14 cellular contexts compared by ENCODE assay signal in genomic region chr11:75566763-75567279, GRCh38.
"Had no signal": no experiment of that assay in that cellular context is flagged by ENCODE, and none has a peak within 500 bp of the region (broad histone marks: within the 10 kb centered on the region; RNA-seq: fewer than 3 reads in every experiment).

No MANE protein-coding gene starts in this region.

- H3K9me3 ChIP-seq: colonic mucosa, pancreas, thoracic aorta, uterus had no signal

- H3K27me3 ChIP-seq: colonic mucosa, pancreas, uterus had no signal

- DNase-seq: activated CD4-positive, alpha-beta T cell treated with anti-CD3 and anti-CD28 coated beads, Interleukin-2, amount 50 U/mL, for 1 hour; activated CD4-positive, CD25-positive, alpha-beta regulatory T cell; activated effector memory CD4-positive, alpha-beta T cell treated with anti-CD3 and anti-CD28 coated beads, Interleukin-2, amount 50 U/mL, for 16 hours; colonic mucosa; effector memory CD4-positive, alpha-beta T cell; glutamatergic neuron; islet precursor cell; pancreas; stimulated activated CD4-positive, alpha-beta T cell treated with anti-CD3 and anti-CD28 coated beads, Interleukin-15, amount 100 ng/mL, for 24 hours; stimulated activated CD4-positive, alpha-beta T cell treated with anti-CD3 and anti-CD28 coated beads, Interleukin-4, amount 100 ng/mL, for 24 hours; stimulated activated naive CD8-positive, alpha-beta T cell treated with anti-CD3 and anti-CD28 coated beads, Interleukin-15, amount 100 ng/mL, for 72 hours; uterus had no signal

- H3K27ac ChIP-seq: colonic mucosa, pancreas had no signal

- H3K36me3 ChIP-seq: colonic mucosa, uterus had no signal

- ATAC-seq: left lobe of liver; pancreas; stimulated activated naive CD8-positive, alpha-beta T cell treated with anti-CD3 and anti-CD28 coated beads, Interleukin-15, amount 100 ng/mL, for 72 hours had no signal

- H3K4me3 ChIP-seq: colonic mucosa, pancreas, thoracic aorta, uterus had no signal
